ENCODE assay signal across 9 cellular contexts in the genomic region with DNA sequence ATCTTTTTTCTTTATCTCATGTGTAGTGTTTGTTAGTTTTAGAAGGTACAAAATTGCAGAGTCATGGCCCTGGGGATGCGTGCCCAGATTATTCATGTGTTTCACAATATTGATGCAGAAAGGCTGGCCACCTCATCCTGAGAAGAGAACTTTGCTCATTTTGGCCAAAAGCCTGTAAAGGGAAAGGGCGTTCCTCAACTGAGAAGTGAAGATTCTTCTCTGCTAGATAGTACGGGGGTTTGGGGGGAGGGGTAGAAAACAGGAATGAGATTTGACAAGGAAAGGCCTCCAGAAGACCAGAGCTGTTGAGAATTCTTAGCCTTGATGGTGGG. TPM values are rescaled to one million over a fixed set of nuclear protein-coding genes. Genes with fewer than 3 reads are reported as not detected.
DNase-seq lines count a peak whose midpoint lies in the region; ATAC-seq, FAIRE-seq and TF ChIP-seq lines count a peak whose summit lies in the region.
"Had no signal": no experiment of that assay in that cellular context is flagged by ENCODE, and none has a peak within 500 bp of the region (broad histone marks: within the 10 kb centered on the region; RNA-seq: fewer than 3 reads in every experiment).

No MANE protein-coding gene starts in this region.

- intact Hi-C loops in prostate gland (cut with DNase I): no loop called here

- peak overlapping the region; percentile 76 for H3K4me3 ChIP-seq in A549
- H3K4me3 ChIP-seq in HAP-1: peak overlapping the region; percentile 64
- peak overlapping the region; percentile 54 for H3K4me3 ChIP-seq in RWPE2 (ENCODE audit: severe bottlenecking)
- peak overlapping the region in 1 of 2 donors; percentile 50 for H3K4me3 ChIP-seq in gastroesophageal sphincter
- H3K4me3 ChIP-seq in prostate gland: peak overlapping the region; percentile 36 to 42

- CTCF ChIA-PET in A549 (lab: Yijun Ruan, JAX): interaction anchor here (0.6 to 1.6 kb wide), 3 partner anchors 11 to 1572 kb away, joined by 3 to 15 read pairs (median 4); no protein-coding TSS in a partner anchor

- DNase-seq in A549 (ENCODE audit: low read depth in 1 of 2, low spot score in 1 of 2) (peak; percentile 44 to 92), HAP-1 (ENCODE audit: low spot score in 2 of 2) (no peak), RWPE2 (ENCODE audit: low spot score) (no peak), prostate gland (ENCODE audit: low spot score) (peak; percentile 33), HuH-7.5 (ENCODE audit: low spot score) (no peak), germinal center (ENCODE audit: low spot score) (no peak)
- no peak for DNase-seq in activated naive CD4-positive, alpha-beta T cell (lab: John Stamatoyannopoulos, UW)

- TF ChIP-seq RAD21 in A549 (conservative IDR thresholded peaks at IDR 0.05 in 1 of 2, IDR thresholded peaks at IDR 0.05 in 1 of 2): 0 out of 5 replicates have a peak, but pooled peaks of 1 of the 2 experiments have one; percentile 20

- no peak for TF ChIP-seq POLR2A in A549 (IDR thresholded peaks at IDR 0.05; ENCODE audit: low read length)
- no peak for TF ChIP-seq POLR2A in gastroesophageal sphincter (IDR thresholded peaks at IDR 0.05)
- no peak for TF ChIP-seq POLR2A in prostate gland (IDR thresholded peaks at IDR 0.05)

- in situ Hi-C loops in HAP-1 (cut with MboI; ENCODE audit: low sequenced_read_pairs): no loop called here

- peak; percentile 64 to 65 for ATAC-seq in A549
- peak; percentile 30 for ATAC-seq in RWPE2 (ENCODE audit: low read depth)
- peak; percentile 80 for ATAC-seq in gastroesophageal sphincter

- peaks cover 20% of the 10 kb centered on the region for H3K36me3 ChIP-seq in HAP-1 (replicated peaks)
- peaks cover 39% of the 10 kb centered on the region for H3K36me3 ChIP-seq in RWPE2 (ENCODE audit: low read depth)
- H3K36me3 ChIP-seq in gastroesophageal sphincter: no peaks in the 10 kb centered on the region
- no peaks in the 10 kb centered on the region for H3K36me3 ChIP-seq in prostate gland

- H3K27me3 ChIP-seq in HAP-1 (ENCODE audit: low read depth) (no peaks in the 10 kb centered on the region), RWPE2 (ENCODE audit: insufficient read depth, poor library complexity, severe bottlenecking) (no peaks in the 10 kb centered on the region), gastroesophageal sphincter (peaks cover 13% of the 10 kb centered on the region), prostate gland (replicated peaks; ENCODE audit: insufficient read depth) (no peaks in the 10 kb centered on the region)

- peak; percentile 87 for FAIRE-seq in A549 (lab: Jason Lieb, UNC)
- FAIRE-seq: G401.6 had no signal

- H3K9me3 ChIP-seq in A549 (no peaks in the 10 kb centered on the region), HAP-1 (no peaks in the 10 kb centered on the region), RWPE2 (ENCODE audit: severe bottlenecking) (no peaks in the 10 kb centered on the region), gastroesophageal sphincter (no peaks in the 10 kb centered on the region), prostate gland (no peaks in the 10 kb centered on the region)

- peak overlapping the region; percentile 97 to 99 for H3K27ac ChIP-seq in A549
- H3K27ac ChIP-seq in RWPE2 (ENCODE audit: poor library complexity, severe bottlenecking): peak overlapping the region; percentile 90
- H3K27ac ChIP-seq in gastroesophageal sphincter: peak overlapping the region in 3 of 4 donors; percentile 64 to 79 (median 68)
- H3K27ac ChIP-seq in prostate gland: peak overlapping the region; percentile 77 to 79

- H3K4me1 ChIP-seq in A549 (peaks cover 58% of the 10 kb centered on the region), HAP-1 (peaks cover 32% of the 10 kb centered on the region), RWPE2 (ENCODE audit: insufficient read depth, poor library complexity, severe bottlenecking) (peaks cover 35% of the 10 kb centered on the region), gastroesophageal sphincter (peaks cover 0 to 6% (median 0%) of the 10 kb centered on the region in 3 donors), prostate gland (replicated peaks) (no peaks in the 10 kb centered on the region)

- H3K4me2 ChIP-seq in A549: peak overlapping the region; percentile 95

- WGBS in A549 (ENCODE audit: missing lambda C conversion rate): 3% methylated on average over 3 of the region's 3 CpGs
- 53 to 83% methylated on average over 2 to 3 of the region's 3 CpGs for WGBS in gastroesophageal sphincter (ENCODE audit: low coverage in 1 of 2), 2 donors
- 59% methylated on average over 3 of the region's 3 CpGs for WGBS in prostate gland

- TF ChIP-seq EP300 in A549 (IDR thresholded peaks at IDR 0.05): peak; percentile 79 to 83; a peak in 2 of 5 replicates
- TF ChIP-seq EP300 in gastroesophageal sphincter (IDR thresholded peaks at IDR 0.05): no peak

- POLR2A ChIA-PET in A549 (lab: Yijun Ruan, JAX): interaction anchor here (1.2 to 1.3 kb wide), 3 partner anchors 13 to 68 kb away, joined by 3 to 4 read pairs (median 3); no protein-coding TSS in a partner anchor

- TF ChIP-seq CTCF in A549 (IDR thresholded peaks at IDR 0.05) (no peak), RWPE2 (IDR thresholded peaks at IDR 0.05; ENCODE audit: poor library complexity, severe bottlenecking) (no peak), gastroesophageal sphincter (IDR thresholded peaks at IDR 0.05) (no peak), prostate gland (IDR thresholded peaks at IDR 0.05) (no peak)

TF ChIP-seq in A549, 52 proteins besides CTCF, POLR2A, EP300 and RAD21 (continues in another document):
- TF ChIP-seq JUNB (IDR thresholded peaks at IDR 0.05) (peak; percentile 66), BHLHE40 (IDR thresholded peaks at IDR 0.05; ENCODE audit: low read depth, low read length) (no peak), GATA3 (IDR thresholded peaks at IDR 0.05; ENCODE audit: borderline replicate concordance) (peak; percentile 82; the same call in 1 of the 2 replicates), PHF8 (IDR thresholded peaks at IDR 0.05; ENCODE audit: borderline replicate concordance, low read depth) (peak; percentile 7; the same call in 1 of the 2 replicates), FOSL2 (IDR thresholded peaks at IDR 0.05) (peak; percentile 58; the same call in 1 of the 2 replicates), FOSL2 (CRISPR knock-in tag; IDR thresholded peaks at IDR 0.05) (peak; percentile 79), JUN (IDR thresholded peaks at IDR 0.05) (peak; percentile 76 to 94; a peak in 4 of 5 replicates), HOXA7 (CRISPR knock-in tag; IDR thresholded peaks at IDR 0.05) (peak; percentile 77; the same call in 1 of the 2 replicates), CEBPB (IDR thresholded peaks at IDR 0.05) (peak; percentile 87 to 97), NFE2L2 (conservative IDR thresholded peaks at IDR 0.05; ENCODE audit: low read length) (peak; percentile 98), FOXS1 (CRISPR knock-in tag; IDR thresholded peaks at IDR 0.05) (no peak)
- TF ChIP-seq, protein P1, sequence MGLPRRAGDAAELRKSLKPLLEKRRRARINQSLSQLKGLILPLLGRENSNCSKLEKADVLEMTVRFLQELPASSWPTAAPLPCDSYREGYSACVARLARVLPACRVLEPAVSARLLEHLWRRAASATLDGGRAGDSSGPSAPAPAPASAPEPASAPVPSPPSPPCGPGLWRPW (IDR thresholded peaks at IDR 0.05): peak; percentile 77
- TF ChIP-seq, protein P2, sequence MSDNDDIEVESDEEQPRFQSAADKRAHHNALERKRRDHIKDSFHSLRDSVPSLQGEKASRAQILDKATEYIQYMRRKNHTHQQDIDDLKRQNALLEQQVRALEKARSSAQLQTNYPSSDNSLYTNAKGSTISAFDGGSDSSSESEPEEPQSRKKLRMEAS (IDR thresholded peaks at IDR 0.05): peak; percentile 83
- TF ChIP-seq, protein P3, sequence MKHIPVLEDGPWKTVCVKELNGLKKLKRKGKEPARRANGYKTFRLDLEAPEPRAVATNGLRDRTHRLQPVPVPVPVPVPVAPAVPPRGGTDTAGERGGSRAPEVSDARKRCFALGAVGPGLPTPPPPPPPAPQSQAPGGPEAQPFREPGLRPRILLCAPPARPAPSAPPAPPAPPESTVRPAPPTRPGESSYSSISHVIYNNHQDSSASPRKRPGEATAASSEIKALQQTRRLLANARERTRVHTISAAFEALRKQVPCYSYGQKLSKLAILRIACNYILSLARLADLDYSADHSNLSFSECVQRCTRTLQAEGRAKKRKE (CRISPR knock-in tag; IDR thresholded peaks at IDR 0.05; ENCODE audit: low read depth): 0 out of 2 replicates have a peak, but pooled peaks have one; percentile 9
- TF ChIP-seq, protein P4, sequence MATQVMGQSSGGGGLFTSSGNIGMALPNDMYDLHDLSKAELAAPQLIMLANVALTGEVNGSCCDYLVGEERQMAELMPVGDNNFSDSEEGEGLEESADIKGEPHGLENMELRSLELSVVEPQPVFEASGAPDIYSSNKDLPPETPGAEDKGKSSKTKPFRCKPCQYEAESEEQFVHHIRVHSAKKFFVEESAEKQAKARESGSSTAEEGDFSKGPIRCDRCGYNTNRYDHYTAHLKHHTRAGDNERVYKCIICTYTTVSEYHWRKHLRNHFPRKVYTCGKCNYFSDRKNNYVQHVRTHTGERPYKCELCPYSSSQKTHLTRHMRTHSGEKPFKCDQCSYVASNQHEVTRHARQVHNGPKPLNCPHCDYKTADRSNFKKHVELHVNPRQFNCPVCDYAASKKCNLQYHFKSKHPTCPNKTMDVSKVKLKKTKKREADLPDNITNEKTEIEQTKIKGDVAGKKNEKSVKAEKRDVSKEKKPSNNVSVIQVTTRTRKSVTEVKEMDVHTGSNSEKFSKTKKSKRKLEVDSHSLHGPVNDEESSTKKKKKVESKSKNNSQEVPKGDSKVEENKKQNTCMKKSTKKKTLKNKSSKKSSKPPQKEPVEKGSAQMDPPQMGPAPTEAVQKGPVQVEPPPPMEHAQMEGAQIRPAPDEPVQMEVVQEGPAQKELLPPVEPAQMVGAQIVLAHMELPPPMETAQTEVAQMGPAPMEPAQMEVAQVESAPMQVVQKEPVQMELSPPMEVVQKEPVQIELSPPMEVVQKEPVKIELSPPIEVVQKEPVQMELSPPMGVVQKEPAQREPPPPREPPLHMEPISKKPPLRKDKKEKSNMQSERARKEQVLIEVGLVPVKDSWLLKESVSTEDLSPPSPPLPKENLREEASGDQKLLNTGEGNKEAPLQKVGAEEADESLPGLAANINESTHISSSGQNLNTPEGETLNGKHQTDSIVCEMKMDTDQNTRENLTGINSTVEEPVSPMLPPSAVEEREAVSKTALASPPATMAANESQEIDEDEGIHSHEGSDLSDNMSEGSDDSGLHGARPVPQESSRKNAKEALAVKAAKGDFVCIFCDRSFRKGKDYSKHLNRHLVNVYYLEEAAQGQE (IDR thresholded peaks at IDR 0.05): no peak

RNA-seq across cellular contexts. Expression of a gene that starts 1.7 kb away (rescaled TPM):
- 1,309 and 1,782 TPM in 2 replicates for polyA plus RNA-seq in A549 (2011; rRNA removed)
- polyA plus RNA-seq in A549 (2012; cell fraction: cytosol; rRNA removed): 564 and 568 TPM in 2 replicates
- polyA plus RNA-seq in A549 (2012; cell fraction: nucleus; rRNA removed): 141 and 211 TPM in 2 replicates
- polyA plus RNA-seq in A549 (2017; fragmentation: RNase III; extraction: RNeasy Plus Mini Kit Qiagen cat#74134 plus additional on column Dnase treatment): 869 to 949 TPM (median 919 TPM) in 3 replicates
- polyA minus RNA-seq in A549 (2011; rRNA and poly(A)+ RNA removed): 563 and 649 TPM in 2 replicates
- total RNA-seq in gastroesophageal sphincter: 10 to 100 TPM; 11.8 to 59.1 (median 45.1) TPM
- total RNA-seq in prostate gland: 100 to 1,000 TPM in 1 of 2 donors, 10 to 100 TPM in 1; 28.4 to 218 TPM

Comparison
In these comparisons a context has a peak if more than half of its experiments do, and no peak if none do; other contexts are left out.
1. ATAC-seq: peak in every context shown above with its lines; median percentile 80 in gastroesophageal sphincter; 64 in A549; 30 in RWPE2.
2. DNase-seq: peak in A549 (2 of 2) and prostate gland (single experiment); none in HAP-1 (0 of 2), RWPE2 (single experiment), activated naive CD4-positive, alpha-beta T cell (0 of 4), HuH-7.5 (single experiment) and germinal center (single experiment).
3. Peak in every context shown above with its lines, with median percentiles within 50 percentile points of each other: H3K27ac ChIP-seq.